ENCODE assay signal across 20 cellular contexts in the genomic region with DNA sequence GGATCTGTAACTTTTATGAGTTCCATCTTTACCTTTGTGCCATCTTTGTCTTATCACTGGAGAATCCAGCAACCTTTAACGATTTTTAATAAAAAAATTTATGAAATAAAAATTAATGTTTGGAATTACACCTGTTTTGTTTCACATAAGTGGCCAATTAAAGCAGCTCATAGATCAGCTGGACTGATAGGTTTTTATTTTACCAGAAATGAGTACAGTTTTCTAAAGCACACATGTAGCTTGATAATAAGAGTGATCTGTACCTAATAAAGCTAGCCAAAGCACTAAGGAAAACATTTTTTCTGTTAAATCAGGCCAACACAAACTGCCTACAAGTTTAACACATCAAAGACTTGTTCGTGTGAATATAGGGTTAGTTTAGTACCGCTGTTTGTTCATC.
DNase-seq lines count a peak whose midpoint lies in the region; ATAC-seq and TF ChIP-seq lines count a peak whose summit lies in the region.
"Had no signal": no experiment of that assay in that cellular context is flagged by ENCODE, and none has a peak within 500 bp of the region (broad histone marks: within the 10 kb centered on the region; RNA-seq: fewer than 3 reads in every experiment).

No MANE protein-coding gene starts in this region.

- H3K4me3 ChIP-seq in tibial artery: no peak overlapping the region
- H3K4me3 ChIP-seq: SJCRH30 had no signal

- TSS peak; percentile 88 for BruUV-seq in MCF 10A (replicated peaks; lab: Mats Ljungman, UMichigan)

- H3K27ac Mint-ChIP-seq in MCF 10A (ENCODE audit: low read depth, unreplicated experiment): peak overlapping the region; percentile 72
- H3K27ac Mint-ChIP-seq: CD4-positive, CD25-positive, alpha-beta regulatory T cell had no signal

- peaks cover 16% of the 10 kb centered on the region for H3K4me1 Mint-ChIP-seq in MCF 10A (ENCODE audit: insufficient read depth, unreplicated experiment)

- H3K27ac ChIP-seq in foreskin keratinocyte (peak overlapping the region; percentile 80), tibial artery (peak overlapping the region; percentile 27 to 39)
- H3K27ac ChIP-seq: HL-60, KMS-11, SJCRH30 had no signal

- POLR2A ChIA-PET in MCF 10A (lab: Yijun Ruan, JAX): interaction anchor here (0.6 to 3.2 kb wide), 9 partner anchors 7 to 562 kb away, joined by 3 to 16 read pairs (median 4); partner anchors contain the start of gene SOX4

- DNase-seq in left ventricle myocardium superior (no peak), Right ventricle myocardium inferior (ENCODE audit: missing footprints) (no peak), MCF 10A (ENCODE audit: unreplicated experiment) (no peak), foreskin keratinocyte (no peak), tibial artery (no peak), kidney tubule cell (ENCODE audit: low spot score) (no peak), NCI-H2196 (lab: John Stamatoyannopoulos, UW; ENCODE audit: unreplicated experiment) (no peak)
- no peak for DNase-seq in stimulated activated CD4-positive, alpha-beta T cell treated with anti-CD3 and anti-CD28 coated beads, Interleukin-15, amount 100 ng/mL, for 24 hours
- DNase-seq: CD4-positive, CD25-positive, alpha-beta regulatory T cell; DMS79 treated with DMSO at 0.1 percent for 48 hours; H7; NCI-H1105 treated with DMSO at 0.1 percent for 48 hours; NCI-H2029 treated with DMSO at 0.1 percent for 48 hours; NCI-H345; NCI-H774; NK-92 treated with Interleukin-12 subunit alpha and Interleukin-12 subunit beta, amount 100 ng/mL, for 24 hours; SJCRH30 had no signal

- H3K27me3 Mint-ChIP-seq in MCF 10A (ENCODE audit: insufficient read depth, unreplicated experiment): no peaks in the 10 kb centered on the region
- H3K27me3 Mint-ChIP-seq: CD4-positive, CD25-positive, alpha-beta regulatory T cell had no signal

- H3K4me1 ChIP-seq in foreskin keratinocyte (peaks cover 16% of the 10 kb centered on the region), tibial artery (peaks cover 0 to 14% (median 6%) of the 10 kb centered on the region in 4 donors)
- H3K4me1 ChIP-seq: SJCRH30 had no signal

- no peaks in the 10 kb centered on the region for H3K27me3 ChIP-seq in foreskin keratinocyte
- no peaks in the 10 kb centered on the region for H3K27me3 ChIP-seq in tibial artery
- H3K27me3 ChIP-seq: SJCRH30 had no signal

- no peaks in the 10 kb centered on the region for H3K9me3 Mint-ChIP-seq in MCF 10A (ENCODE audit: unreplicated experiment)
- H3K9me3 Mint-ChIP-seq: CD4-positive, CD25-positive, alpha-beta regulatory T cell had no signal

- no peak overlapping the region for H3K4me3 Mint-ChIP-seq in MCF 10A (ENCODE audit: unreplicated experiment)
- H3K4me3 Mint-ChIP-seq: CD4-positive, CD25-positive, alpha-beta regulatory T cell had no signal

- no peaks in the 10 kb centered on the region for H3K36me3 Mint-ChIP-seq in MCF 10A (ENCODE audit: insufficient read depth, unreplicated experiment)

- H3K9me3 ChIP-seq in tibial artery: no peaks in the 10 kb centered on the region
- H3K9me3 ChIP-seq: SJCRH30 had no signal

- no peak for TF ChIP-seq CTCF in MCF 10A (IDR thresholded peaks at IDR 0.05; ENCODE audit: unreplicated experiment)
- TF ChIP-seq CTCF in foreskin keratinocyte (conservative IDR thresholded peaks at IDR 0.05): no peak
- TF ChIP-seq CTCF in tibial artery (IDR thresholded peaks at IDR 0.05): no peak

- intact Hi-C loops in left ventricle myocardium superior (cut with micrococcal nuclease) (no loop called here), Right ventricle myocardium inferior (cut with DNase I) (no loop called here), MCF 10A (cut with micrococcal nuclease) (loop anchor here (5.0 kb wide), 1 partner anchor 228 kb away; no protein-coding TSS in a partner anchor), tibial artery (cut with DNase I; ENCODE audit: low total_unique reads) (no loop called here)

- CTCF ChIA-PET in MCF 10A (lab: Yijun Ruan, JAX): interaction anchor here (0.9 kb wide), 1 partner anchor 23 kb away, joined by 4 read pairs; no protein-coding TSS in a partner anchor

- peak; percentile 15 for ATAC-seq in left ventricle myocardium superior
- no peak for ATAC-seq in Right ventricle myocardium inferior
- ATAC-seq in foreskin keratinocyte: no peak
- ATAC-seq: Panc1 had no signal

- H3K36me3 ChIP-seq in tibial artery: no peaks in the 10 kb centered on the region
- H3K36me3 ChIP-seq: SJCRH30 had no signal
